In the genomic region with DNA sequence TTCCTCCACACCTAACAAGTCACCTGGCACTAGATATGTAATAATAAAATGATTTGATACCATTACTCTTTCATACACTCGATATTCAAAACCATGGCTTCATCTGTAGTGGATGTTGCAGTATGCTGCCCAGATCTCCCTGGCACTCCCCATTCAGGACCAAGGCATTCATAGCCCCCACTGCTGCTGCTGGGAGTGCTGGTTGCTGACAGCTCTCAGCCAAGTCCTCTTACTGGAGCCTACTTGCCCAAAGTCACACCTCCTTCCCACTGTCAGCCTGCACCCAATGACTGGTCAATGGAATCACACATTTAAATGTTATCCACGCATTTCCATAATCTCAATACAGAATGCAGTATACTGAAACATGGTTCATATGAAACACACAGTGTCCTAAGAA, we compare ENCODE assay signal across 21 cellular contexts.
"Had no signal": no experiment of that assay in that cellular context is flagged by ENCODE, and none has a peak within 500 bp of the region (broad histone marks: within the 10 kb centered on the region; RNA-seq: fewer than 3 reads in every experiment).

No MANE protein-coding gene starts in this region.

- H3K9me3 ChIP-seq: ascending aorta, esophagus muscularis mucosa, gastroesophageal sphincter, heart right ventricle, left lung, ovary, sigmoid colon, tibial artery had no signal

- H3K27ac ChIP-seq: ascending aorta, esophagus muscularis mucosa, gastroesophageal sphincter, heart right ventricle, left lung, ovary, sigmoid colon, tibial artery, VCaP had no signal

- H3K27me3 Mint-ChIP-seq: naive B cell; stimulated activated naive B cell treated with anti-CD40 and anti-IgM and Interleukin-4, amounts not matched to agents 10 μg/mL and 1 μg/mL and 100 μg/mL, for 72 hours had no signal

- H3K9me3 Mint-ChIP-seq: activated naive CD4-positive, alpha-beta T cell treated with anti-CD3 and anti-CD28 coated beads for 36 hours; naive B cell; stimulated activated naive B cell treated with anti-CD40 and anti-IgM and Interleukin-4, amounts not matched to agents 10 μg/mL and 1 μg/mL and 100 μg/mL, for 72 hours had no signal

- H3K4me3 ChIP-seq: ascending aorta, esophagus muscularis mucosa, gastroesophageal sphincter, heart right ventricle, left lung, ovary, sigmoid colon, tibial artery had no signal

- H3K27ac Mint-ChIP-seq: activated naive CD4-positive, alpha-beta T cell treated with anti-CD3 and anti-CD28 coated beads for 36 hours; activated T-helper 2 cell treated with anti-CD3 and anti-CD28 coated beads, Interferon-gamma antibody, Interleukin-2, Interleukin-4, amounts not matched to agents 10 μg/mL and 5 μg/mL and 100 μg/mL, durations not matched to agents 14 hours and 24 hours and 36 hours; stimulated activated naive B cell treated with anti-CD40 and anti-IgM and Interleukin-4, amounts not matched to agents 10 μg/mL and 1 μg/mL and 100 μg/mL, for 72 hours had no signal

- H3K4me3 Mint-ChIP-seq: activated naive CD4-positive, alpha-beta T cell treated with anti-CD3 and anti-CD28 coated beads for 36 hours; stimulated activated naive B cell treated with anti-CD40 and anti-IgM and Interleukin-4, amounts not matched to agents 10 μg/mL and 1 μg/mL and 100 μg/mL, for 72 hours had no signal

- H3K36me3 ChIP-seq: ovary had no signal

- DNase-seq: activated CD4-positive, CD25-positive, alpha-beta regulatory T cell treated with anti-CD3 and anti-CD28 coated beads, Interleukin-2, amount 50 U/mL, for 72 hours; activated CD8-positive, alpha-beta memory T cell treated with anti-CD3 and anti-CD28 coated beads for 24 hours; activated CD8-positive, alpha-beta memory T cell treated with anti-CD3 and anti-CD28 coated beads, Interleukin-2, amount 50 U/mL, for 48 hours; activated naive CD4-positive, alpha-beta T cell treated with anti-CD3 and anti-CD28 coated beads for 36 hours; cerebellar nuclear complex; effector CD4-positive, alpha-beta T cell; left lung; naive B cell; ovary; sigmoid colon; stimulated activated CD4-positive, alpha-beta T cell treated with anti-CD3 and anti-CD28 coated beads, Interleukin-4, amount 100 ng/mL, for 24 hours; stimulated activated naive B cell treated with anti-CD40 and anti-IgM and Interleukin-4, amounts not matched to agents 10 μg/mL and 1 μg/mL and 100 μg/mL, for 72 hours; substantia nigra; T-helper 2 cell; tibial artery had no signal

- H3K27me3 ChIP-seq: ascending aorta, esophagus muscularis mucosa, gastroesophageal sphincter, heart right ventricle, left lung, ovary, sigmoid colon, tibial artery had no signal

- ATAC-seq: gastroesophageal sphincter; left lung; stimulated activated naive B cell treated with anti-CD40 and anti-IgM and Interleukin-4, amounts not matched to agents 10 μg/mL and 1 μg/mL and 100 μg/mL, for 72 hours had no signal
